In genomic region chr16:25838724-25839186, GRCh38 we compare ENCODE assay signal across 8 cellular contexts.
A peak's percentile ranks its signal among the peaks of the same experiment; 100 is the strongest.
DNase-seq lines count a peak whose midpoint lies in the region; ATAC-seq and TF ChIP-seq lines count a peak whose summit lies in the region.

No MANE protein-coding gene starts in this region.

- no peak for TF ChIP-seq POLR2A in gastroesophageal sphincter (IDR thresholded peaks at IDR 0.05)

- H3K27me3 ChIP-seq in gastroesophageal sphincter: peaks cover 25% of the 10 kb centered on the region

- TF ChIP-seq EP300 in gastroesophageal sphincter (IDR thresholded peaks at IDR 0.05): no peak

- ATAC-seq in gastroesophageal sphincter (no peak), GM19467 (IDR thresholded peaks at IDR 0.05; ENCODE audit: unreplicated experiment) (no peak), GM21717 (IDR thresholded peaks at IDR 0.05; ENCODE audit: unreplicated experiment) (no peak)

- no peaks in the 10 kb centered on the region for H3K36me3 ChIP-seq in gastroesophageal sphincter

- peak; percentile 13 for DNase-seq in DMS 273 treated with DMSO at 0.1 percent for 48 hours (lab: John Stamatoyannopoulos, UW)
- peak; percentile 61 for DNase-seq in HT-29 (ENCODE audit: low spot score)
- DNase-seq in NCI-H748 (lab: John Stamatoyannopoulos, UW; ENCODE audit: unreplicated experiment): peak; percentile 83
- peak; percentile 11 for DNase-seq in activated T-cell treated with anti-CD3 and anti-CD28 coated beads for 24 hours (ENCODE audit: low read depth)
- peak; percentile 81 for DNase-seq in pons (ENCODE audit: low spot score)

- WGBS in gastroesophageal sphincter (ENCODE audit: low coverage in 1 of 2), 2 donors: 8 to 19% methylated on average over 4 to 6 of the region's 6 CpGs

- H3K27ac ChIP-seq in gastroesophageal sphincter: no peak overlapping the region

- peak; percentile 29 to 69 (median 55) for TF ChIP-seq CTCF in gastroesophageal sphincter (IDR thresholded peaks at IDR 0.05)

- H3K4me3 ChIP-seq in gastroesophageal sphincter: no peak overlapping the region

- no peaks in the 10 kb centered on the region for H3K9me3 ChIP-seq in gastroesophageal sphincter

- H3K4me1 ChIP-seq in gastroesophageal sphincter: peaks cover 0 to 5% (median 0%) of the 10 kb centered on the region in 3 donors

Comparison
In these comparisons a context has a peak if more than half of its experiments do, and no peak if none do; other contexts are left out.
1. DNase-seq: peak in every context shown above with its lines; median percentile 83 in NCI-H748; 81 in pons; 61 in HT-29; 13 in DMS 273 treated with DMSO at 0.1 percent for 48 hours; 11 in activated T-cell treated with anti-CD3 and anti-CD28 coated beads for 24 hours.